Comparison of ENCODE assay signal across 9 cellular contexts in the genomic region with DNA sequence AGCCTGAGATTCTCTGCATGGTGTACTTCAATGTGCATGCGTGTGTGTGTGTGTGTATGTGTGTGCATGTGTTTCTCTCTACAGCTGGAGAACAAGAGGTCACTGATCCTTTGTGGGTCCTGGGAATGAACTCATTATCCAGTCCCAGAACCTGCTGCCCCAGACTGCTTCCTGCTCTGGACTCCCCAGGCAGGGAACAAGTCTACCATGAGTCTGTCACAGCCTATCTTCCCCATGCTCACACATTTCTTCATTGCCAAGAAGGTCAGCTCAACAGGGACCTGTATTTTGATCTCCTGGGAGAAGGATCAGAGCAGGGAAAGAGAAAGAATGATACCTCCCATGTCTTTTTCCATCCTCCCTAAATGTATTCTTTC.
DNase-seq lines count a peak whose midpoint lies in the region; ATAC-seq and TF ChIP-seq lines count a peak whose summit lies in the region.
"Had no signal": no experiment of that assay in that cellular context is flagged by ENCODE, and none has a peak within 500 bp of the region (broad histone marks: within the 10 kb centered on the region; RNA-seq: fewer than 3 reads in every experiment).

No MANE protein-coding gene starts in this region.

- H3K79me2 ChIP-seq in OCI-LY3 (ENCODE audit: low read length): peaks cover 22% of the 10 kb centered on the region

- peaks cover under 1% of the 10 kb centered on the region for H3K36me3 Mint-ChIP-seq in activated naive CD4-positive, alpha-beta T cell treated with anti-CD3 and anti-CD28 coated beads, Interleukin-2, amount 50 U/mL, for 24 hours
- H3K36me3 Mint-ChIP-seq in effector memory CD8-positive, alpha-beta T cell (ENCODE audit: insufficient read depth): peaks cover 57% of the 10 kb centered on the region

- H3K4me3 Mint-ChIP-seq in activated naive CD4-positive, alpha-beta T cell treated with anti-CD3 and anti-CD28 coated beads, Interleukin-2, amount 50 U/mL, for 24 hours: peak overlapping the region; percentile 89
- peak overlapping the region; percentile 84 to 88 for H3K4me3 Mint-ChIP-seq in effector memory CD8-positive, alpha-beta T cell
- peak overlapping the region; percentile 83 to 87 for H3K4me3 Mint-ChIP-seq in stimulated activated naive CD8-positive, alpha-beta T cell treated with anti-CD3 and anti-CD28 coated beads, Interleukin-15, amount 100 ng/mL, for 72 hours

- peaks cover 27% of the 10 kb centered on the region for H3K4me1 ChIP-seq in OCI-LY3 (ENCODE audit: low read length)

- H3K27me3 Mint-ChIP-seq in activated naive CD4-positive, alpha-beta T cell treated with anti-CD3 and anti-CD28 coated beads, Interleukin-2, amount 50 U/mL, for 24 hours: no peaks in the 10 kb centered on the region
- no peaks in the 10 kb centered on the region for H3K27me3 Mint-ChIP-seq in effector memory CD8-positive, alpha-beta T cell
- no peaks in the 10 kb centered on the region for H3K27me3 Mint-ChIP-seq in stimulated activated naive CD8-positive, alpha-beta T cell treated with anti-CD3 and anti-CD28 coated beads, Interleukin-15, amount 100 ng/mL, for 72 hours

- peaks cover 5% of the 10 kb centered on the region for H3K36me3 ChIP-seq in OCI-LY3 (replicated peaks; ENCODE audit: low read depth, low read length)

- H3K9ac ChIP-seq in OCI-LY3 (ENCODE audit: low read length): peak overlapping the region; percentile 85

- H3K9me3 Mint-ChIP-seq in activated naive CD4-positive, alpha-beta T cell treated with anti-CD3 and anti-CD28 coated beads, Interleukin-2, amount 50 U/mL, for 24 hours: no peaks in the 10 kb centered on the region
- no peaks in the 10 kb centered on the region for H3K9me3 Mint-ChIP-seq in effector memory CD8-positive, alpha-beta T cell
- H3K9me3 Mint-ChIP-seq in stimulated activated naive CD8-positive, alpha-beta T cell treated with anti-CD3 and anti-CD28 coated beads, Interleukin-15, amount 100 ng/mL, for 72 hours: no peaks in the 10 kb centered on the region

- peaks cover 59% of the 10 kb centered on the region for H3K4me1 Mint-ChIP-seq in activated naive CD4-positive, alpha-beta T cell treated with anti-CD3 and anti-CD28 coated beads, Interleukin-2, amount 50 U/mL, for 24 hours
- peaks cover 52 to 62% of the 10 kb centered on the region in 2 donors for H3K4me1 Mint-ChIP-seq in effector memory CD8-positive, alpha-beta T cell (ENCODE audit: low read depth in 2 of 2)
- H3K4me1 Mint-ChIP-seq in stimulated activated naive CD8-positive, alpha-beta T cell treated with anti-CD3 and anti-CD28 coated beads, Interleukin-15, amount 100 ng/mL, for 72 hours: peaks cover 70% of the 10 kb centered on the region

- no peak overlapping the region for H3K27ac ChIP-seq in OCI-LY3 (ENCODE audit: low read length)
- H3K27ac ChIP-seq: sigmoid colon had no signal

- no peak for TF ChIP-seq CTCF in OCI-LY3 (IDR thresholded peaks at IDR 0.05; ENCODE audit: low read depth, low read length)

- no peaks in the 10 kb centered on the region for H4K20me1 ChIP-seq in OCI-LY3 (ENCODE audit: insufficient read depth, low read length)

- DNase-seq in activated naive CD4-positive, alpha-beta T cell (lab: John Stamatoyannopoulos, UW): no peak
- no peak for DNase-seq in effector memory CD8-positive, alpha-beta T cell
- DNase-seq in stimulated activated naive CD8-positive, alpha-beta T cell treated with anti-CD3 and anti-CD28 coated beads, Interleukin-15, amount 100 ng/mL, for 72 hours: no peak
- DNase-seq in SHP77 treated with DMSO at 0.1 percent for 48 hours (lab: John Stamatoyannopoulos, UW) (no peak), COLO668 (lab: John Stamatoyannopoulos, UW; ENCODE audit: unreplicated experiment) (no peak)
- DNase-seq: sigmoid colon had no signal

- H3K4me2 ChIP-seq in OCI-LY3 (ENCODE audit: low read length): peak overlapping the region; percentile 78

- peak overlapping the region; percentile 77 for H3K27ac Mint-ChIP-seq in activated naive CD4-positive, alpha-beta T cell treated with anti-CD3 and anti-CD28 coated beads, Interleukin-2, amount 50 U/mL, for 24 hours
- peak overlapping the region; percentile 97 for H3K27ac Mint-ChIP-seq in effector memory CD8-positive, alpha-beta T cell
- peak overlapping the region; percentile 75 to 93 for H3K27ac Mint-ChIP-seq in stimulated activated naive CD8-positive, alpha-beta T cell treated with anti-CD3 and anti-CD28 coated beads, Interleukin-15, amount 100 ng/mL, for 72 hours

- no peaks in the 10 kb centered on the region for H3K9me3 ChIP-seq in OCI-LY3 (ENCODE audit: insufficient read depth, low read length)
- H3K9me3 ChIP-seq: sigmoid colon had no signal

- no peak for ATAC-seq in effector memory CD8-positive, alpha-beta T cell (replicated peaks)
- no peak for ATAC-seq in stimulated activated naive CD8-positive, alpha-beta T cell treated with anti-CD3 and anti-CD28 coated beads, Interleukin-15, amount 100 ng/mL, for 72 hours
- ATAC-seq in GM18511 (IDR thresholded peaks at IDR 0.05; ENCODE audit: unreplicated experiment): no peak

- no peaks in the 10 kb centered on the region for H3K27me3 ChIP-seq in OCI-LY3 (ENCODE audit: low read depth, low read length)

- H2AFZ ChIP-seq in OCI-LY3 (ENCODE audit: low read depth, low read length): 0 out of 2 replicates have a peak overlapping the region, but pooled peaks have one; percentile 43

- H3K4me3 ChIP-seq in OCI-LY3 (ENCODE audit: low read length): peak overlapping the region; percentile 89
